ENCODE assay signal across 8 cellular contexts in genomic region chr2:47043142-47043890, GRCh38.
A peak's percentile ranks its signal among the peaks of the same experiment; 100 is the strongest.
DNase-seq lines count a peak whose midpoint lies in the region; ATAC-seq and TF ChIP-seq lines count a peak whose summit lies in the region.

No MANE protein-coding gene starts in this region.

- no peaks in the 10 kb centered on the region for H3K9me3 ChIP-seq in ascending aorta
- H3K9me3 ChIP-seq in iPS-20b (ENCODE audit: insufficient read depth, low read depth, low read length): no peaks in the 10 kb centered on the region

- intact Hi-C loops in ascending aorta (cut with DNase I): loop anchor here (1.0 to 5.0 kb wide), 2 partner anchors 26 to 36 kb away; no protein-coding TSS in a partner anchor

- peak in 1 of 3 experiments; percentile 10 for TF ChIP-seq CTCF in ascending aorta (IDR thresholded peaks at IDR 0.05)

- ATAC-seq in stimulated activated naive B cell treated with anti-CD40 and anti-IgM and Interleukin-4, amounts not matched to agents 10 μg/mL and 1 μg/mL and 100 μg/mL, for 72 hours (replicated peaks): no peak
- ATAC-seq in HG03135 (IDR thresholded peaks at IDR 0.05; ENCODE audit: unreplicated experiment): no peak

- H3K4me1 Mint-ChIP-seq in stimulated activated naive B cell treated with anti-CD40 and anti-IgM and Interleukin-4, amounts not matched to agents 10 μg/mL and 1 μg/mL and 100 μg/mL, for 72 hours: peaks cover 37 to 45% of the 10 kb centered on the region in 2 donors

- H3K4me1 ChIP-seq in ascending aorta: peaks cover 22 to 40% of the 10 kb centered on the region in 2 donors
- H3K4me1 ChIP-seq in iPS-20b (ENCODE audit: insufficient read depth, low read length): peaks cover 20% of the 10 kb centered on the region

- peak overlapping the region in 1 of 2 donors; percentile 24 for H3K4me3 ChIP-seq in ascending aorta
- H3K4me3 ChIP-seq in iPS-20b (ENCODE audit: low read length): no peak overlapping the region

- no peaks in the 10 kb centered on the region for H3K9me3 Mint-ChIP-seq in stimulated activated naive B cell treated with anti-CD40 and anti-IgM and Interleukin-4, amounts not matched to agents 10 μg/mL and 1 μg/mL and 100 μg/mL, for 72 hours

- H3K27me3 ChIP-seq in ascending aorta (no peaks in the 10 kb centered on the region), iPS-20b (ENCODE audit: insufficient read depth, low read length) (no peaks in the 10 kb centered on the region)

- H3K9ac ChIP-seq in iPS-20b (ENCODE audit: low read depth, low read length): 0 out of 2 replicates have a peak overlapping the region, but pooled peaks have one; percentile 27

- no peaks in the 10 kb centered on the region for H3K27me3 Mint-ChIP-seq in stimulated activated naive B cell treated with anti-CD40 and anti-IgM and Interleukin-4, amounts not matched to agents 10 μg/mL and 1 μg/mL and 100 μg/mL, for 72 hours

- H3K27ac ChIP-seq in ascending aorta (peak overlapping the region; percentile 92 to 97), iPS-20b (ENCODE audit: low read length) (no peak overlapping the region)

- H3K36me3 Mint-ChIP-seq in stimulated activated naive B cell treated with anti-CD40 and anti-IgM and Interleukin-4, amounts not matched to agents 10 μg/mL and 1 μg/mL and 100 μg/mL, for 72 hours: peaks cover 52 to 73% of the 10 kb centered on the region in 2 donors

- H3K36me3 ChIP-seq in ascending aorta: peaks cover 27 to 29% of the 10 kb centered on the region in 2 donors
- H3K36me3 ChIP-seq in iPS-20b (ENCODE audit: insufficient read depth, low read depth, low read length): peaks cover 12% of the 10 kb centered on the region; the same call in 1 of the 2 replicates

- H3K4me3 Mint-ChIP-seq in stimulated activated naive B cell treated with anti-CD40 and anti-IgM and Interleukin-4, amounts not matched to agents 10 μg/mL and 1 μg/mL and 100 μg/mL, for 72 hours: peak overlapping the region in 1 of 2 donors; percentile 24

- H3K27ac Mint-ChIP-seq in stimulated activated naive B cell treated with anti-CD40 and anti-IgM and Interleukin-4, amounts not matched to agents 10 μg/mL and 1 μg/mL and 100 μg/mL, for 72 hours: peak overlapping the region; percentile 90

- DNase-seq in A172 (ENCODE audit: low spot score) (peak; percentile 100), HS-27A (ENCODE audit: low read depth) (peak; percentile 97), ascending aorta (ENCODE audit: low spot score in 2 of 2) (peak in 1 of 2 donors; percentile 89), NCI-H1092 (lab: John Stamatoyannopoulos, UW) (no peak), NCI-H2081 treated with DMSO at 0.1 percent for 48 hours (lab: John Stamatoyannopoulos, UW) (no peak)
- no peak for DNase-seq in stimulated activated naive B cell treated with anti-CD40 and anti-IgM and Interleukin-4, amounts not matched to agents 10 μg/mL and 1 μg/mL and 100 μg/mL, for 72 hours

Comparison
In these comparisons a context has a peak if more than half of its experiments do, and no peak if none do; other contexts are left out.
1. DNase-seq: peak in A172 (single experiment) and HS-27A (single experiment); none in stimulated activated naive B cell treated with anti-CD40 and anti-IgM and Interleukin-4, amounts not matched to agents 10 μg/mL and 1 μg/mL and 100 μg/mL, for 72 hours (single experiment), NCI-H1092 (single experiment) and NCI-H2081 treated with DMSO at 0.1 percent for 48 hours (single experiment).